Comparison of ENCODE assay signal across 11 cellular contexts in genomic region chr6:121442591-121442990, GRCh38. TPM values are rescaled to one million over a fixed set of nuclear protein-coding genes. Genes with fewer than 3 reads are reported as not detected.
DNase-seq lines count a peak whose midpoint lies in the region; ATAC-seq and TF ChIP-seq lines count a peak whose summit lies in the region.
"Had no signal": no experiment of that assay in that cellular context is flagged by ENCODE, and none has a peak within 500 bp of the region (broad histone marks: within the 10 kb centered on the region; RNA-seq: fewer than 3 reads in every experiment).

No MANE protein-coding gene starts in this region.

- in situ Hi-C loops in GM23248 (cut with MboI), result no loop called here
- in situ Hi-C loops in astrocyte of the cerebellum (cut with HindIII; ENCODE audit: low sequenced_read_pairs), result no loop called here

- H3K9me3 ChIP-seq in GM23248 (ENCODE audit: low read depth) (no peaks in the 10 kb centered on the region), Caco-2 (no peaks in the 10 kb centered on the region)

- no peak overlapping the region for H3K27ac Mint-ChIP-seq in Caco-2 (ENCODE audit: unreplicated experiment)
- H3K27ac Mint-ChIP-seq: activated naive CD4-positive, alpha-beta T cell treated with anti-CD3 and anti-CD28 coated beads, Interleukin-2, amount 50 U/mL, for 24 hours had no signal

- H3K4me1 Mint-ChIP-seq in Caco-2 (ENCODE audit: low read depth, unreplicated experiment), result peaks cover 5% of the 10 kb centered on the region

- DNase-seq in GM23248 (peak; percentile 40), astrocyte of the cerebellum (ENCODE audit: low read depth) (no peak), left ventricle myocardium superior (no peak), Caco-2 (no peak), omental fat pad (ENCODE audit: low spot score) (no peak)
- DNase-seq: DMS153, WERI-Rb-1 had no signal

- no peak overlapping the region for H3K4me3 ChIP-seq in GM23248
- peak overlapping the region; percentile 9 for H3K4me3 ChIP-seq in astrocyte of the cerebellum (ENCODE audit: low read depth, low read length)
- H3K4me3 ChIP-seq in skin epidermis, result peak overlapping the region in 3 of 7 experiments; percentile 4 to 56 (median 20)
- no peak overlapping the region for H3K4me3 ChIP-seq in Caco-2 (ENCODE audit: low read depth, low read length)

- H3K27ac ChIP-seq in GM23248 (peak overlapping the region; percentile 9), skin epidermis (peak overlapping the region in 11 of 21 experiments; percentile 4 to 89 (median 25))
- H3K27ac ChIP-seq: WERI-Rb-1 had no signal

- H3K79me2 ChIP-seq in GM23248 (ENCODE audit: insufficient read depth), result peaks cover 100% of the 10 kb centered on the region

- peaks cover 10% of the 10 kb centered on the region; the same call in 1 of the 2 replicates for H3K36me3 ChIP-seq in GM23248 (ENCODE audit: low read depth)
- 0 out of 2 replicates have a peak, but pooled peaks cover 2% of the 10 kb centered on the region for H3K36me3 ChIP-seq in Caco-2 (ENCODE audit: control insufficient read depth, insufficient read depth, low read length)
- H3K36me3 ChIP-seq: WERI-Rb-1 had no signal

- H3K4me1 ChIP-seq in GM23248 (ENCODE audit: insufficient read depth) (peaks cover 66% of the 10 kb centered on the region), Caco-2 (peaks cover 5% of the 10 kb centered on the region; the same call in 1 of the 2 replicates)

- no peaks in the 10 kb centered on the region; the same call in 1 of the 2 replicates for H4K20me1 ChIP-seq in GM23248 (ENCODE audit: insufficient read depth)

- ATAC-seq in left ventricle myocardium superior, result peak; percentile 51
- no peak for ATAC-seq in GM19328 (IDR thresholded peaks at IDR 0.05; ENCODE audit: unreplicated experiment)
- ATAC-seq in HG02588 (IDR thresholded peaks at IDR 0.05; ENCODE audit: unreplicated experiment), result no peak
- ATAC-seq in omental fat pad (ENCODE audit: low FRiP score), result no peak

- peaks cover 43% of the 10 kb centered on the region for H3F3A ChIP-seq in GM23248 (ENCODE audit: insufficient read depth)

- H2AFZ ChIP-seq in GM23248, result no peak overlapping the region

- H3K9me2 ChIP-seq in GM23248 (ENCODE audit: insufficient read depth), result no peaks in the 10 kb centered on the region

- POLR2A ChIA-PET in Caco-2 (lab: Charles Lee), result no interaction called here

- no peaks in the 10 kb centered on the region for H3K27me3 Mint-ChIP-seq in Caco-2 (ENCODE audit: insufficient read depth, unreplicated experiment)

- no TSS peak for BruUV-seq in Caco-2 (replicated peaks; lab: Mats Ljungman, UMichigan)

- no peaks in the 10 kb centered on the region for H3K9me3 Mint-ChIP-seq in Caco-2 (ENCODE audit: unreplicated experiment)
- H3K9me3 Mint-ChIP-seq: activated naive CD4-positive, alpha-beta T cell treated with anti-CD3 and anti-CD28 coated beads, Interleukin-2, amount 50 U/mL, for 24 hours had no signal

- H3K4me2 ChIP-seq in GM23248 (ENCODE audit: unreplicated experiment), result peak overlapping the region; percentile 24

- H3K4me3 Mint-ChIP-seq in Caco-2 (ENCODE audit: unreplicated experiment), result no peak overlapping the region
- H3K4me3 Mint-ChIP-seq: activated naive CD4-positive, alpha-beta T cell treated with anti-CD3 and anti-CD28 coated beads, Interleukin-2, amount 50 U/mL, for 24 hours had no signal

- 71 to 85% methylated on average over 2 of the region's 2 CpGs for WGBS in GM23248 (ENCODE audit: low coverage in 1 of 2, low lambda C conversion rate in 2 of 2, missing lambda C conversion rate in 2 of 2), 2 experiments

- TF ChIP-seq CTCF in astrocyte of the cerebellum (IDR thresholded peaks at IDR 0.05; ENCODE audit: low read depth, low read length, missing control alignments), result no peak
- TF ChIP-seq CTCF in Caco-2 (IDR thresholded peaks at IDR 0.05; ENCODE audit: insufficient read depth in 1 of 2, low read depth in 1 of 2, low read length in 1 of 2, severe bottlenecking in 1 of 2, unreplicated experiment in 1 of 2), result no peak
- TF ChIP-seq CTCF in omental fat pad (IDR thresholded peaks at IDR 0.05), result no peak

- intact Hi-C loops in left ventricle myocardium superior (cut with micrococcal nuclease) (loop anchor here (5.0 kb wide), 1 partner anchor 140 kb away; no protein-coding TSS in a partner anchor), Caco-2 (cut with micrococcal nuclease; ENCODE audit: unreplicated experiment) (no loop called here)

- H3K36me3 Mint-ChIP-seq in Caco-2 (ENCODE audit: insufficient read depth, unreplicated experiment), result peaks cover 15% of the 10 kb centered on the region
- H3K36me3 Mint-ChIP-seq: activated naive CD4-positive, alpha-beta T cell treated with anti-CD3 and anti-CD28 coated beads, Interleukin-2, amount 50 U/mL, for 24 hours had no signal

- H3K27me3 ChIP-seq in GM23248 (replicated peaks; ENCODE audit: insufficient read depth) (no peaks in the 10 kb centered on the region), Caco-2 (replicated peaks; ENCODE audit: control insufficient read depth, insufficient read depth, low read length) (no peaks in the 10 kb centered on the region)

- H3K9ac ChIP-seq in GM23248, result no peak overlapping the region

- CTCF ChIA-PET in Caco-2 (lab: Charles Lee), result no interaction called here

RNA-seq across cellular contexts. Expression of gene GJA1, which starts 7.1 kb away (rescaled TPM):
- 237 and 248 TPM in 2 replicates for total RNA-seq in GM23248 (2014; rRNA removed; shearing (Covaris generic))
- polyA plus RNA-seq in GM23248 (2016; fragmentation: Nextera tagmentation; extraction: Ambion mirVana), result 68.1 and 90.8 TPM in 2 replicates
- total RNA-seq in left ventricle myocardium superior (322 TPM), Caco-2 (2022) (54.5 and 56.7 TPM in 2 replicates), omental fat pad (100 to 1,000 TPM in 3 of 4 donors, 10 to 100 TPM in 1; 54.2 to 339 (median 196) TPM)
